Comparison of ENCODE assay signal across 10 cellular contexts in the genomic region with DNA sequence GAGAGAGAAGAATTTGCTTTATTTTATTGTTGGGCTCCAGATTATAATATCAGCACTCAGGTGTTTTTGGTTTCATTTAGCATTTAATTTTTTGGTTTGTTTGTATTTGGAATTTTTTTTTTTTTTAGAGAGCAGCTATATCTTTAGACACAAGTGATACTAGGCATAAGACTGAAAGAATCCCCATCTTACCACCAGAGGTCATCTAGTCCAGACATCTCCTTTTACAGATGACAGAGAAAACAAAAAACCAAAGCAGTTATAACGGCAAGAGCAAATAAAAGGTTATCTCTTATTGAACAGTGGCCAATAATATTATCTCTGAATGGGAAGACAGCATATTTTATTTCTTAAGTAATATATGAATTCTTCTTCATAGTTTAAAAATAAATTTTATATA. TPM values are rescaled to one million over a fixed set of nuclear protein-coding genes. Genes with fewer than 3 reads are reported as not detected.
A peak's percentile ranks its signal among the peaks of the same experiment; 100 is the strongest.
DNase-seq lines count a peak whose midpoint lies in the region; ATAC-seq and TF ChIP-seq lines count a peak whose summit lies in the region.
"Had no signal": no experiment of that assay in that cellular context is flagged by ENCODE, and none has a peak within 500 bp of the region (broad histone marks: within the 10 kb centered on the region; RNA-seq: fewer than 3 reads in every experiment).

No MANE protein-coding gene starts in this region.

- H3K27me3 Mint-ChIP-seq in central memory CD8-positive, alpha-beta T cell: no peaks in the 10 kb centered on the region

- H3K27ac Mint-ChIP-seq in central memory CD8-positive, alpha-beta T cell (ENCODE audit: low read depth): peak overlapping the region; percentile 13

- H3K4me3 ChIP-seq in AG10803 (ENCODE audit: low read length) (no peak overlapping the region), left lung (no peak overlapping the region)

- intact Hi-C loops in left lung (cut with DNase I): no loop called here

- H3K36me3 Mint-ChIP-seq in central memory CD8-positive, alpha-beta T cell (ENCODE audit: insufficient read depth): peaks cover 55% of the 10 kb centered on the region

- no peaks in the 10 kb centered on the region for H3K4me1 ChIP-seq in left lung

- TF ChIP-seq CTCF in AG10803 (conservative IDR thresholded peaks at IDR 0.05; ENCODE audit: low read length) (peak; percentile 58), left lung (IDR thresholded peaks at IDR 0.05) (peak in 1 of 2 donors; percentile 25)

- H3K9me3 ChIP-seq in left lung: no peaks in the 10 kb centered on the region

- H3K4me1 Mint-ChIP-seq in central memory CD8-positive, alpha-beta T cell: peaks cover 14% of the 10 kb centered on the region

- H3K9me3 Mint-ChIP-seq in central memory CD8-positive, alpha-beta T cell: no peaks in the 10 kb centered on the region

- no peak overlapping the region for H3K27ac ChIP-seq in left lung
- H3K27ac ChIP-seq: epithelial cell of prostate had no signal

- no peak overlapping the region for H3K4me3 Mint-ChIP-seq in central memory CD8-positive, alpha-beta T cell

- H3K36me3 ChIP-seq in left lung: peaks cover 0 to 87% of the 10 kb centered on the region in 2 donors

- in situ Hi-C loops in KBM-7 (cut with MboI; ENCODE audit: low pct_unique_long_range_greater_than_20kb, low sequenced_read_pairs): loop anchor here (25.0 kb wide), 1 partner anchor 280 kb away; no protein-coding TSS in a partner anchor

- no peaks in the 10 kb centered on the region for H3K27me3 ChIP-seq in left lung

- DNase-seq in AG10803 (ENCODE audit: low read depth) (peak; percentile 35), KBM-7 (peak; percentile 23), left lung (no peak), T-helper 1 cell (no peak), GF-D8 (lab: John Stamatoyannopoulos, UW) (no peak)
- DNase-seq in central memory CD8-positive, alpha-beta T cell (ENCODE audit: low spot score in 2 of 2): no peak
- no peak for DNase-seq in activated naive CD4-positive, alpha-beta T cell (lab: John Stamatoyannopoulos, UW)
- DNase-seq: NCI-H187 had no signal

- no peak for ATAC-seq in central memory CD8-positive, alpha-beta T cell (replicated peaks; ENCODE audit: extremely low read depth, poor library complexity, severe bottlenecking)
- peak; percentile 31 for ATAC-seq in left lung
- ATAC-seq in GM21576 (IDR thresholded peaks at IDR 0.05; ENCODE audit: unreplicated experiment): no peak

RNA-seq across cellular contexts. Expression of gene USP38, which starts 22.8 kb away (rescaled TPM):
- total RNA-seq in left lung: 10 to 100 TPM; 26.0 to 28.5 TPM

Comparison
In these comparisons a context has a peak if more than half of its experiments do, and no peak if none do; other contexts are left out.
1. DNase-seq: peak in AG10803 (single experiment) and KBM-7 (single experiment); none in central memory CD8-positive, alpha-beta T cell (0 of 2), left lung (0 of 2), T-helper 1 cell (0 of 5), GF-D8 (single experiment) and activated naive CD4-positive, alpha-beta T cell (0 of 4).